In genomic region chr5:6435356-6435755, GRCh38 we compare ENCODE assay signal across 8 cellular contexts. TPM values are rescaled to one million over a fixed set of nuclear protein-coding genes. Genes with fewer than 3 reads are reported as not detected.
DNase-seq lines count a peak whose midpoint lies in the region; ATAC-seq and TF ChIP-seq lines count a peak whose summit lies in the region.

No MANE protein-coding gene starts in this region.

- TF ChIP-seq CTCF in Calu3 (IDR thresholded peaks at IDR 0.05; ENCODE audit: unreplicated experiment) (no peak), GM13976 (IDR thresholded peaks at IDR 0.05; ENCODE audit: borderline replicate concordance, control extremely low read depth, extremely low read depth, insufficient read depth, missing control alignments) (peak; percentile 45)

- no TSS peak for BruUV-seq in Calu3 (replicated peaks; lab: Mats Ljungman, UMichigan)

- H3K27me3 Mint-ChIP-seq in Calu3 (ENCODE audit: unreplicated experiment) = peaks cover 39% of the 10 kb centered on the region

- CTCF ChIA-PET in Calu3 (lab: Charles Lee) = no interaction called here

- DNase-seq in Calu3 (peak; percentile 24), GM13976 (ENCODE audit: low spot score) (no peak), SW480 (ENCODE audit: low spot score) (peak; percentile 39), iPS-NIHi7 (ENCODE audit: extremely low spot score) (peak; percentile 80), NOMO-1 treated with DMSO at 0.1 percent for 48 hours (lab: John Stamatoyannopoulos, UW; ENCODE audit: unreplicated experiment) (no peak)
- no peak for DNase-seq in stimulated activated CD4-positive, alpha-beta T cell treated with anti-CD3 and anti-CD28 coated beads, Interleukin-2, amount 100 ng/mL, for 48 hours

- no peak for ATAC-seq in HG03442 (IDR thresholded peaks at IDR 0.05; ENCODE audit: unreplicated experiment)
- no peak for ATAC-seq in HG03175 (IDR thresholded peaks at IDR 0.05; ENCODE audit: unreplicated experiment)

- no peaks in the 10 kb centered on the region for H3K4me1 Mint-ChIP-seq in Calu3 (ENCODE audit: low read depth, unreplicated experiment)

- H3K27ac Mint-ChIP-seq in Calu3 (ENCODE audit: unreplicated experiment) = no peak overlapping the region

- no peaks in the 10 kb centered on the region for H3K36me3 Mint-ChIP-seq in Calu3 (ENCODE audit: insufficient read depth, unreplicated experiment)

- in situ Hi-C loops in GM13976 (cut with MboI; ENCODE audit: low sequenced_read_pairs, unreplicated experiment) = no loop called here

- no peaks in the 10 kb centered on the region for H3K9me3 Mint-ChIP-seq in Calu3 (ENCODE audit: low read depth, unreplicated experiment)

- intact Hi-C loops in Calu3 (cut with micrococcal nuclease; ENCODE audit: unreplicated experiment) = no loop called here

- no peak overlapping the region for H3K4me3 Mint-ChIP-seq in Calu3 (ENCODE audit: low read depth, unreplicated experiment)

RNA-seq across cellular contexts. Expression of gene UBE2QL1, which starts 13.3 kb away (rescaled TPM):
- total RNA-seq in Calu3 (2022) = not detected in 2 replicates

RNA-seq across cellular contexts. Expression of gene MED10, which starts 57.0 kb away (rescaled TPM):
- 33.6 and 39.9 TPM in 2 replicates for total RNA-seq in Calu3 (2022)

Comparison
In these comparisons a context has a peak if more than half of its experiments do, and no peak if none do; other contexts are left out.
1. DNase-seq: peak in Calu3 (single experiment), SW480 (single experiment) and iPS-NIHi7 (single experiment); none in GM13976 (single experiment), NOMO-1 treated with DMSO at 0.1 percent for 48 hours (single experiment) and stimulated activated CD4-positive, alpha-beta T cell treated with anti-CD3 and anti-CD28 coated beads, Interleukin-2, amount 100 ng/mL, for 48 hours (0 of 2).